Comparison of ENCODE assay signal across 12 cellular contexts in the genomic region with DNA sequence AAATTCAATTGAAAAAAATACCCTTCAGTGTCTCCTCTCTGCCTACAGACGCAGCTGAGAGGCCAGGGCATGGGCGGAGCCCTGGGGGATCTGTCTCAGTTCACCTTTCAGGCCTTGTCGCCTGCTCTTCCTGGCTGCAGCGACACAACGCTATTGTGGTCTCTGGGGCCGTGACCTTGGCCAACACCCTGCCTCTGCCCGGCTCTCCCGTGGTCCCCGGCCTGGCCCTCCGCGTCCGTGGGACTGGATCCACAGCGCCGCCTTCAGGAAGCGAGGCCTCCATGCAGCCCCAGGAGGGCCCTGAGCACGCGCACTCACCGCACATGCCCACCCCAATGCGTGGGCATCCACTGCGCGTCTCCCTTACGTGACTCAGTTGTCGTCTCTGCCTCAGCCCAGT.
DNase-seq lines count a peak whose midpoint lies in the region; ATAC-seq and TF ChIP-seq lines count a peak whose summit lies in the region.
"Had no signal": no experiment of that assay in that cellular context is flagged by ENCODE, and none has a peak within 500 bp of the region (broad histone marks: within the 10 kb centered on the region; RNA-seq: fewer than 3 reads in every experiment).

No MANE protein-coding gene starts in this region.

- TF ChIP-seq CTCF in SK-N-SH (IDR thresholded peaks at IDR 0.05) (peak; percentile 9; the same call in 1 of the 2 replicates), smooth muscle cell (IDR thresholded peaks at IDR 0.05; ENCODE audit: borderline replicate concordance, insufficient read depth, poor library complexity, severe bottlenecking) (peak; percentile 53)

- peaks cover 0 to 10% of the 10 kb centered on the region in 2 experiments; a peak in 1 of 4 replicates for H3K4me1 ChIP-seq in SK-N-SH (ENCODE audit: control insufficient read depth in 1 of 2, insufficient read depth in 2 of 2, low read depth in 1 of 2, low read length in 1 of 2)
- H3K4me1 ChIP-seq in smooth muscle cell (ENCODE audit: low read depth), result no peaks in the 10 kb centered on the region

- no peaks in the 10 kb centered on the region for H3K36me3 ChIP-seq in SK-N-SH (replicated peaks in 1 of 2; ENCODE audit: control insufficient read depth in 1 of 2, insufficient read depth in 2 of 2, low read length in 1 of 2)
- H3K36me3 ChIP-seq in smooth muscle cell (ENCODE audit: low read depth), result no peaks in the 10 kb centered on the region

- H3K27ac Mint-ChIP-seq in activated naive CD8-positive, alpha-beta T cell treated with anti-CD3 and anti-CD28 coated beads for 36 hours, result no peak overlapping the region

- WGBS in SK-N-SH (ENCODE audit: low lambda C conversion rate), result 92% methylated on average over 23 of the region's 23 CpGs
- 32% methylated on average over 23 of the region's 23 CpGs for WGBS in smooth muscle cell (ENCODE audit: low lambda C conversion rate)

- POLR2A ChIA-PET in SK-N-SH (lab: Yijun Ruan, JAX), result no interaction called here

- CTCF ChIA-PET in SK-N-SH (lab: Yijun Ruan, JAX), result interaction anchor here (18.8 kb wide), 1 partner anchor 120 kb away, joined by 459 read pairs; the partner anchor contains the start of gene GPR45

- H2AFZ ChIP-seq in SK-N-SH (ENCODE audit: low read depth), result no peak overlapping the region
- peak overlapping the region; percentile 1 for H2AFZ ChIP-seq in smooth muscle cell (ENCODE audit: low read depth)

- H3K9me3 ChIP-seq in SK-N-SH (no peaks in the 10 kb centered on the region), smooth muscle cell (replicated peaks; ENCODE audit: low read depth) (no peaks in the 10 kb centered on the region)

- H3K9me2 ChIP-seq in SK-N-SH, result no peaks in the 10 kb centered on the region

- H3K27ac ChIP-seq in SK-N-SH (ENCODE audit: low read depth in 2 of 2, low read length in 1 of 2) (no peak overlapping the region), smooth muscle cell (ENCODE audit: low read depth) (no peak overlapping the region)

- no peak for TF ChIP-seq EP300 in SK-N-SH (IDR thresholded peaks at IDR 0.05; ENCODE audit: borderline replicate concordance in 1 of 2, low read depth in 1 of 2, low read length in 1 of 2)

- no peak overlapping the region for H3K4me2 ChIP-seq in SK-N-SH
- peak overlapping the region; percentile 79 for H3K4me2 ChIP-seq in smooth muscle cell

- no peaks in the 10 kb centered on the region for H3K9me3 Mint-ChIP-seq in activated naive CD8-positive, alpha-beta T cell treated with anti-CD3 and anti-CD28 coated beads for 36 hours

- H3K27me3 ChIP-seq in SK-N-SH (ENCODE audit: insufficient read depth), result no peaks in the 10 kb centered on the region
- H3K27me3 ChIP-seq in smooth muscle cell (ENCODE audit: low read depth), result no peaks in the 10 kb centered on the region

- no peaks in the 10 kb centered on the region for H3F3A ChIP-seq in SK-N-SH (replicated peaks; ENCODE audit: insufficient read depth)
- H3F3A ChIP-seq in smooth muscle cell (ENCODE audit: low read depth), result no peaks in the 10 kb centered on the region

- no peak for TF ChIP-seq RAD21 in SK-N-SH (IDR thresholded peaks at IDR 0.05; ENCODE audit: low read length)

- no peaks in the 10 kb centered on the region for H4K20me1 ChIP-seq in SK-N-SH (ENCODE audit: insufficient read depth)
- H4K20me1 ChIP-seq in smooth muscle cell (ENCODE audit: low read depth), result no peaks in the 10 kb centered on the region

- H3K79me2 ChIP-seq in SK-N-SH (ENCODE audit: insufficient read depth), result no peaks in the 10 kb centered on the region
- no peaks in the 10 kb centered on the region for H3K79me2 ChIP-seq in smooth muscle cell (ENCODE audit: low read depth)

- H3K9ac ChIP-seq in SK-N-SH, result no peak overlapping the region
- H3K9ac ChIP-seq in smooth muscle cell (ENCODE audit: low read depth), result no peak overlapping the region

- DNase-seq in SK-N-SH (no peak), smooth muscle cell (lab: John Stamatoyannopoulos, UW; ENCODE audit: unreplicated experiment) (no peak), KG1 (lab: John Stamatoyannopoulos, UW) (no peak), NCI-H510A (lab: John Stamatoyannopoulos, UW) (no peak)
- peak; percentile 18 for DNase-seq in activated naive CD8-positive, alpha-beta T cell treated with anti-CD3 and anti-CD28 coated beads for 36 hours
- no peak for DNase-seq in activated effector memory CD4-positive, alpha-beta T cell treated with Interleukin-2 at 50 U/mL for 16 hours
- DNase-seq: EL, left ventricle myocardium superior, NCI-H345 had no signal

- H3K27me3 Mint-ChIP-seq in activated naive CD8-positive, alpha-beta T cell treated with anti-CD3 and anti-CD28 coated beads for 36 hours, result peaks cover 7% of the 10 kb centered on the region

- peaks cover 3% of the 10 kb centered on the region for H3K36me3 Mint-ChIP-seq in activated naive CD8-positive, alpha-beta T cell treated with anti-CD3 and anti-CD28 coated beads for 36 hours

- no peak for ATAC-seq in SK-N-SH treated with all-trans-retinoic acid at 6 μM for 48 hours
- ATAC-seq: activated CD4-positive, CD25-positive, alpha-beta regulatory T cell treated with anti-CD3 and anti-CD28 coated beads, Interleukin-2, amount 50 U/mL, for 24 hours; left ventricle myocardium superior had no signal

- H3K4me3 ChIP-seq in SK-N-SH (ENCODE audit: low read depth in 2 of 2, low read length in 1 of 2), result no peak overlapping the region
- peak overlapping the region; percentile 15 for H3K4me3 ChIP-seq in iPS-11a (ENCODE audit: low read depth, low read length)
- peak overlapping the region; percentile 29 for H3K4me3 ChIP-seq in smooth muscle cell

- no peaks in the 10 kb centered on the region for H3K4me1 Mint-ChIP-seq in activated naive CD8-positive, alpha-beta T cell treated with anti-CD3 and anti-CD28 coated beads for 36 hours

- no peak overlapping the region for H3K4me3 Mint-ChIP-seq in activated naive CD8-positive, alpha-beta T cell treated with anti-CD3 and anti-CD28 coated beads for 36 hours

TF ChIP-seq in SK-N-SH, 30 proteins besides CTCF, POLR2A, EP300 and RAD21 (continues in another document):
- TF ChIP-seq GATA2 (CRISPR knock-in tag; IDR thresholded peaks at IDR 0.05) (no peak), TCF12 (IDR thresholded peaks at IDR 0.05) (no peak), USF1 (IDR thresholded peaks at IDR 0.05; ENCODE audit: borderline replicate concordance, low read depth) (no peak), ZBTB33 (IDR thresholded peaks at IDR 0.05; ENCODE audit: borderline replicate concordance, low read depth) (no peak), EZH2phosphoT487 (IDR thresholded peaks at IDR 0.05; ENCODE audit: borderline replicate concordance, low read depth) (no peak), YY1 (IDR thresholded peaks at IDR 0.05; ENCODE audit: low read depth) (no peak), GABPA (IDR thresholded peaks at IDR 0.05; ENCODE audit: low read depth) (no peak), RFX5 (IDR thresholded peaks at IDR 0.05; ENCODE audit: low read length) (no peak)

TF ChIP-seq in SK-N-SH treated with all-trans-retinoic acid at 6 μM for 48 hours, 23 proteins besides CTCF, POLR2A, EP300 and RAD21 (continues in another document):
- TF ChIP-seq POU6F1 (CRISPR knock-in tag; IDR thresholded peaks at IDR 0.05; ENCODE audit: borderline replicate concordance, low read depth) (no peak), CREB5 (CRISPR knock-in tag; IDR thresholded peaks at IDR 0.05; ENCODE audit: low read depth) (no peak), TOX (CRISPR knock-in tag; IDR thresholded peaks at IDR 0.05; ENCODE audit: borderline replicate concordance) (no peak), PPARA (CRISPR knock-in tag; IDR thresholded peaks at IDR 0.05; ENCODE audit: borderline replicate concordance) (no peak), ZNF70 (CRISPR knock-in tag; IDR thresholded peaks at IDR 0.05) (no peak), TCF4 (CRISPR knock-in tag; IDR thresholded peaks at IDR 0.05; ENCODE audit: borderline replicate concordance) (no peak), ISL1 (CRISPR knock-in tag; IDR thresholded peaks at IDR 0.05) (no peak), ARNTL (CRISPR knock-in tag; IDR thresholded peaks at IDR 0.05; ENCODE audit: borderline replicate concordance, low read depth) (no peak), OSR1 (CRISPR knock-in tag; IDR thresholded peaks at IDR 0.05) (no peak), ZFP30 (CRISPR knock-in tag; IDR thresholded peaks at IDR 0.05) (no peak), ESRRG (CRISPR knock-in tag; IDR thresholded peaks at IDR 0.05) (no peak), SNAI2 (CRISPR knock-in tag; IDR thresholded peaks at IDR 0.05) (no peak), CSDC2 (CRISPR knock-in tag; IDR thresholded peaks at IDR 0.05) (no peak), ZFP3 (CRISPR knock-in tag; IDR thresholded peaks at IDR 0.05) (no peak)

Comparison
In these comparisons a context has a peak if more than half of its experiments do, and no peak if none do; other contexts are left out.
1. H3K4me3 ChIP-seq: peak in iPS-11a (single experiment) and smooth muscle cell (single experiment); none in SK-N-SH (0 of 2).